28 cellular contexts compared by ENCODE assay signal in the genomic region with DNA sequence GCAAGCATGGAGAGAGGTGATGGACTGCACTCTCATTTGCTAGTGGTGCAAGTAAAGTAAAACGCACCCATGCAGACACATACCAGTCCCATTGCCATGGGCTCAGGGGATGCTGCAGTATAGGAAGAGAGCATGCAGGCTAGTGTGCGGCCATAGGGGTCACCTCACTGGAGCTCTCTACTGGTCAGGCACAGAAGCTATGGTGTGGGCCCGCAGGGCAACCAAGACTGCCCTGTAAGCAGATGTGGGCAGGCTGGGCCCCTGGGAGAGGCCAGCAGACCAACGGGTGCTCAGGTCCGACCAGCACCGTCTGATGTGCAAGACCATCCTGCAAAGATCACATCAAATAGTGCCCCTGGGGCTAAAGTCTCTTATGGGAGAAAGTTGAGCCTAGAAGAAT.
"Had no signal": no experiment of that assay in that cellular context is flagged by ENCODE, and none has a peak within 500 bp of the region (broad histone marks: within the 10 kb centered on the region; RNA-seq: fewer than 3 reads in every experiment).

No MANE protein-coding gene starts in this region.

- H3K27ac ChIP-seq: adrenal gland, KMS-11, Peyer's patch, WERI-Rb-1 had no signal

- H3K36me3 ChIP-seq: adrenal gland, Peyer's patch, WERI-Rb-1 had no signal

- ATAC-seq: activated CD8-positive, alpha-beta T cell treated with anti-CD3 and anti-CD28 coated beads for 36 hours; activated naive CD4-positive, alpha-beta T cell treated with anti-CD3 and anti-CD28 coated beads, Interleukin-2, amount 50 U/mL, for 72 hours; activated T-cell treated with anti-CD3 and anti-CD28 coated beads, Interleukin-2, amount 50 U/mL, for 4 hours; PC-3 had no signal

- DNase-seq: activated CD4-positive, alpha-beta T cell treated with anti-CD3 and anti-CD28 coated beads, Interleukin-2, amount 10 ng/mL, durations not matched to agents 24 days and 14 days; activated CD4-positive, alpha-beta T cell treated with anti-CD3 and anti-CD28 coated beads, Interleukin-2, amount 50 U/mL, for 4 hours; activated CD8-positive, alpha-beta T cell treated with anti-CD3 and anti-CD28 coated beads for 36 hours; activated gamma-delta T cell treated with Interleukin-2 at 50 U/mL for 16 hours; activated naive CD4-positive, alpha-beta T cell treated with anti-CD3 and anti-CD28 coated beads for 36 hours; activated T-cell treated with anti-CD3 and anti-CD28 coated beads for 4 hours; activated T-cell treated with anti-CD3 and anti-CD28 coated beads, Interleukin-2, amount 50 U/mL, for 4 hours; adrenal gland; central memory CD4-positive, alpha-beta T cell; MM.1S; MV-4-11; NCI-H1092; NCI-H1436 treated with DMSO at 0.1 percent for 48 hours; NCI-H1694 treated with DMSO at 0.1 percent for 48 hours; NCI-H2029; NCI-H510A; NCI-H526; NCI-H748 treated with DMSO at 0.1 percent for 48 hours; NK-92 treated with Interleukin-12 subunit alpha and Interleukin-12 subunit beta, amount 100 ng/mL, for 24 hours; PC-3; Peyer's patch; RPMI8226; T1000; WERI-Rb-1 had no signal

- H3K27me3 ChIP-seq: adrenal gland, Peyer's patch had no signal

- H3K9me3 ChIP-seq: Peyer's patch had no signal

- H3K27ac Mint-ChIP-seq: activated CD4-positive, alpha-beta T cell treated with anti-CD3 and anti-CD28 coated beads, Interleukin-2, amount 10 ng/mL, durations not matched to agents 24 days and 14 days; activated CD8-positive, alpha-beta T cell treated with anti-CD3 and anti-CD28 coated beads for 36 hours; activated naive CD4-positive, alpha-beta T cell treated with anti-CD3 and anti-CD28 coated beads for 36 hours; activated naive CD4-positive, alpha-beta T cell treated with anti-CD3 and anti-CD28 coated beads, Interleukin-2, amount 50 U/mL, for 72 hours; activated T-helper 1 cell treated with anti-CD3 and anti-CD28 coated beads, Interleukin-12 subunit alpha, Interleukin-12 subunit beta, Interleukin-2, Interleukin-4 antibody, amounts not matched to agents 30 ng/mL and 10 ng/mL and 1 ng/mL, durations not matched to agents 14 hours and 24 hours and 36 hours; brain had no signal

- H3K4me3 Mint-ChIP-seq: activated CD4-positive, alpha-beta T cell treated with anti-CD3 and anti-CD28 coated beads, Interleukin-2, amount 10 ng/mL, durations not matched to agents 24 days and 14 days; activated CD8-positive, alpha-beta T cell treated with anti-CD3 and anti-CD28 coated beads for 36 hours; activated naive CD4-positive, alpha-beta T cell treated with anti-CD3 and anti-CD28 coated beads for 36 hours; activated T-cell treated with anti-CD3 and anti-CD28 coated beads, Interleukin-2, amount 50 U/mL, for 4 hours; activated T-helper 1 cell treated with anti-CD3 and anti-CD28 coated beads, Interleukin-12 subunit alpha, Interleukin-12 subunit beta, Interleukin-2, Interleukin-4 antibody, amounts not matched to agents 30 ng/mL and 10 ng/mL and 1 ng/mL, durations not matched to agents 14 hours and 24 hours and 36 hours; brain had no signal

- H3K4me2 ChIP-seq: KMS-11 had no signal

- H3K4me1 ChIP-seq: adrenal gland, Peyer's patch had no signal

- H3K27me3 Mint-ChIP-seq: activated CD4-positive, alpha-beta T cell treated with anti-CD3 and anti-CD28 coated beads, Interleukin-2, amount 10 ng/mL, durations not matched to agents 24 days and 14 days; activated CD8-positive, alpha-beta T cell treated with anti-CD3 and anti-CD28 coated beads for 36 hours; brain had no signal

- H3K4me3 ChIP-seq: adrenal gland, Peyer's patch had no signal

- H3K4me1 Mint-ChIP-seq: activated CD4-positive, alpha-beta T cell treated with anti-CD3 and anti-CD28 coated beads, Interleukin-2, amount 10 ng/mL, durations not matched to agents 24 days and 14 days; brain had no signal

- H3K36me3 Mint-ChIP-seq: brain had no signal

- H3K9ac ChIP-seq: KMS-11 had no signal
